11 cellular contexts compared by ENCODE assay signal in genomic region chr3:108053025-108053424, GRCh38. TPM values are rescaled to one million over a fixed set of nuclear protein-coding genes. Genes with fewer than 3 reads are reported as not detected.
DNase-seq lines count a peak whose midpoint lies in the region; ATAC-seq lines count a peak whose summit lies in the region.
"Had no signal": no experiment of that assay in that cellular context is flagged by ENCODE, and none has a peak within 500 bp of the region (broad histone marks: within the 10 kb centered on the region; RNA-seq: fewer than 3 reads in every experiment).

No MANE protein-coding gene starts in this region.

- no peak overlapping the region for H3K4me3 Mint-ChIP-seq in activated T-cell treated with anti-CD3 and anti-CD28 coated beads, Interleukin-2, amount 50 U/mL, for 72 hours
- no peak overlapping the region for H3K4me3 Mint-ChIP-seq in stimulated activated effector memory CD8-positive, alpha-beta T cell treated with anti-CD3 and anti-CD28 coated beads, Interleukin-12 subunit alpha, Interleukin-12 subunit beta, amount 100 ng/mL, for 72 hours

- no peaks in the 10 kb centered on the region for H3K9me3 Mint-ChIP-seq in activated T-cell treated with anti-CD3 and anti-CD28 coated beads, Interleukin-2, amount 50 U/mL, for 72 hours
- no peaks in the 10 kb centered on the region for H3K9me3 Mint-ChIP-seq in stimulated activated effector memory CD8-positive, alpha-beta T cell treated with anti-CD3 and anti-CD28 coated beads, Interleukin-12 subunit alpha, Interleukin-12 subunit beta, amount 100 ng/mL, for 72 hours

- no peak for DNase-seq in activated T-cell treated with anti-CD3 and anti-CD28 coated beads, Interleukin-2, amount 50 U/mL, for 72 hours
- no peak for DNase-seq in activated T-cell treated with anti-CD3 and anti-CD28 coated beads, Interleukin-2, amount 50 U/mL, for 1 hour
- DNase-seq in NCI-H446 treated with DMSO at 0.1 percent for 48 hours (lab: John Stamatoyannopoulos, UW) = peak; percentile 44
- DNase-seq in stimulated activated effector memory CD8-positive, alpha-beta T cell treated with anti-CD3 and anti-CD28 coated beads, Interleukin-12 subunit alpha, Interleukin-12 subunit beta, amount 100 ng/mL, for 72 hours (ENCODE audit: low spot score in 2 of 2) = no peak
- DNase-seq in glomerular visceral epithelial cell (ENCODE audit: extremely low spot score) = no peak
- DNase-seq: EL; stimulated activated CD8-positive, alpha-beta memory T cell treated with anti-CD3 and anti-CD28 coated beads, Interleukin-4, amount 100 ng/mL, for 48 hours had no signal

- peaks cover 55% of the 10 kb centered on the region for H3K4me1 Mint-ChIP-seq in activated T-cell treated with anti-CD3 and anti-CD28 coated beads, Interleukin-2, amount 50 U/mL, for 72 hours (ENCODE audit: low read depth)
- peaks cover 36% of the 10 kb centered on the region for H3K4me1 Mint-ChIP-seq in stimulated activated effector memory CD8-positive, alpha-beta T cell treated with anti-CD3 and anti-CD28 coated beads, Interleukin-12 subunit alpha, Interleukin-12 subunit beta, amount 100 ng/mL, for 72 hours

- ATAC-seq in activated T-cell treated with anti-CD3 and anti-CD28 coated beads, Interleukin-2, amount 50 U/mL, for 72 hours (replicated peaks in 1 of 2) = no peak
- ATAC-seq in esophagus mucosa = peak; percentile 96
- no peak for ATAC-seq in stimulated activated effector memory CD8-positive, alpha-beta T cell treated with anti-CD3 and anti-CD28 coated beads, Interleukin-12 subunit alpha, Interleukin-12 subunit beta, amount 100 ng/mL, for 72 hours
- ATAC-seq in GM21786 (IDR thresholded peaks at IDR 0.05; ENCODE audit: unreplicated experiment) = no peak
- ATAC-seq in GM19397 (IDR thresholded peaks at IDR 0.05; ENCODE audit: unreplicated experiment) = no peak
- ATAC-seq: Panc1 had no signal

- no peaks in the 10 kb centered on the region for H3K27me3 Mint-ChIP-seq in activated T-cell treated with anti-CD3 and anti-CD28 coated beads, Interleukin-2, amount 50 U/mL, for 72 hours (ENCODE audit: low read depth)

- H3K36me3 Mint-ChIP-seq in activated T-cell treated with anti-CD3 and anti-CD28 coated beads, Interleukin-2, amount 50 U/mL, for 72 hours (ENCODE audit: insufficient read depth in 2 of 2) = peaks cover 16 to 39% of the 10 kb centered on the region in 2 donors
- H3K36me3 Mint-ChIP-seq in stimulated activated effector memory CD8-positive, alpha-beta T cell treated with anti-CD3 and anti-CD28 coated beads, Interleukin-12 subunit alpha, Interleukin-12 subunit beta, amount 100 ng/mL, for 72 hours = peaks cover 100% of the 10 kb centered on the region

- H3K27ac Mint-ChIP-seq in activated T-cell treated with anti-CD3 and anti-CD28 coated beads, Interleukin-2, amount 50 U/mL, for 72 hours = peak overlapping the region; percentile 67
- peak overlapping the region; percentile 51 for H3K27ac Mint-ChIP-seq in stimulated activated effector memory CD8-positive, alpha-beta T cell treated with anti-CD3 and anti-CD28 coated beads, Interleukin-12 subunit alpha, Interleukin-12 subunit beta, amount 100 ng/mL, for 72 hours

RNA-seq across cellular contexts. Expression of gene CD47, which starts 37.8 kb away (rescaled TPM):
- total RNA-seq in activated T-cell treated with anti-CD3 and anti-CD28 coated beads, Interleukin-2, amount 50 U/mL, for 72 hours = 100 to 1,000 TPM; 139 to 153 TPM
- 95.3 TPM for total RNA-seq in esophagus mucosa
